Comparison of ENCODE assay signal across 6 cellular contexts in genomic region chr22:36075230-36075629, GRCh38. TPM values are rescaled to one million over a fixed set of nuclear protein-coding genes. Genes with fewer than 3 reads are reported as not detected.
"Had no signal": no experiment of that assay in that cellular context is flagged by ENCODE, and none has a peak within 500 bp of the region (broad histone marks: within the 10 kb centered on the region; RNA-seq: fewer than 3 reads in every experiment).

No MANE protein-coding gene starts in this region.

- ATAC-seq: HepG2, K562 had no signal

- H3K4me3 ChIP-seq: K562 had no signal

- H3K27ac ChIP-seq: HL-60 had no signal

- DNase-seq: IMR-90, KBM-7 had no signal

RNA-seq across cellular contexts. Expression of gene RBFOX2, which starts 46.6 kb away (rescaled TPM):
- polyA plus RNA-seq: IgD-negative memory B cell had no signal
